1 cellular context compared by ENCODE assay signal in the genomic region with DNA sequence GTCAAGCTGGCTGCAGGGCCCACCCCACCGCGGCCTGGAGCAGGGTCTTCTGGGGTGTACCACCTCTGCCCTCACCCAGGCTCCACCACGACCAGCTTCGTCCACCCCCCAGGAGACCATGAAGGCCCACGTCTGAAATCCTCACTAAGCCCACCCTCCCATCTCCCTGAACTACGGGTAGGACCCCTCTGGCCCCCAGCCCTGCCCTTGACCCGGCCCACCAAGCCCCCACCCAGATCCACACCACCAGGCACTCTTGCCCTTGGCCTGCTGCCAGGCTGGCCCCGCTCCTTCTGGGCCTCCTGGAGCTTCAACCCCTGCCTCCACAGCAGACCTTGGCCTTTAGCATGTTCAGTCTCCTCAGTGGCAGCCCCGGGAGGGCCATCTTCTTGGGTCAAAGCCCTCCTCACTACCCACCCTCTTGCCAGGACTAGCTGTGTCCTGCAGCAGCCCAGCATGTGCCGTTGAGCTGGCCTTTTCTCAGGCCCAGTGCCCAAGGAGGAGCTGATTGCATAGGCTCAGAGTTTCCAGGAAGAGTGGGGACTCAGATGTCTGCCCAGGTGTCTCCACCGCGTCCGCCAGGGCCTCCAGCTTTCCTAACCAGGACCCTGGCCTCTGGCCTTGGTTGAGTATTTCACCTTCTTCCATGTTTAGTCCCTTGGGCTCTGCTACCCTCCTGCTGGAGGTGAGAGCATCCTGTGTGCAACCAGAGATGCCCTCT.
TF ChIP-seq lines count a peak whose summit lies in the region.

No MANE protein-coding gene starts in this region.

TF ChIP-seq in SK-N-SH treated with all-trans-retinoic acid at 6 μM for 48 hours, 23 proteins besides CTCF, POLR2A, EP300 and RAD21 (continued from another document):
- TF ChIP-seq, protein P1, sequence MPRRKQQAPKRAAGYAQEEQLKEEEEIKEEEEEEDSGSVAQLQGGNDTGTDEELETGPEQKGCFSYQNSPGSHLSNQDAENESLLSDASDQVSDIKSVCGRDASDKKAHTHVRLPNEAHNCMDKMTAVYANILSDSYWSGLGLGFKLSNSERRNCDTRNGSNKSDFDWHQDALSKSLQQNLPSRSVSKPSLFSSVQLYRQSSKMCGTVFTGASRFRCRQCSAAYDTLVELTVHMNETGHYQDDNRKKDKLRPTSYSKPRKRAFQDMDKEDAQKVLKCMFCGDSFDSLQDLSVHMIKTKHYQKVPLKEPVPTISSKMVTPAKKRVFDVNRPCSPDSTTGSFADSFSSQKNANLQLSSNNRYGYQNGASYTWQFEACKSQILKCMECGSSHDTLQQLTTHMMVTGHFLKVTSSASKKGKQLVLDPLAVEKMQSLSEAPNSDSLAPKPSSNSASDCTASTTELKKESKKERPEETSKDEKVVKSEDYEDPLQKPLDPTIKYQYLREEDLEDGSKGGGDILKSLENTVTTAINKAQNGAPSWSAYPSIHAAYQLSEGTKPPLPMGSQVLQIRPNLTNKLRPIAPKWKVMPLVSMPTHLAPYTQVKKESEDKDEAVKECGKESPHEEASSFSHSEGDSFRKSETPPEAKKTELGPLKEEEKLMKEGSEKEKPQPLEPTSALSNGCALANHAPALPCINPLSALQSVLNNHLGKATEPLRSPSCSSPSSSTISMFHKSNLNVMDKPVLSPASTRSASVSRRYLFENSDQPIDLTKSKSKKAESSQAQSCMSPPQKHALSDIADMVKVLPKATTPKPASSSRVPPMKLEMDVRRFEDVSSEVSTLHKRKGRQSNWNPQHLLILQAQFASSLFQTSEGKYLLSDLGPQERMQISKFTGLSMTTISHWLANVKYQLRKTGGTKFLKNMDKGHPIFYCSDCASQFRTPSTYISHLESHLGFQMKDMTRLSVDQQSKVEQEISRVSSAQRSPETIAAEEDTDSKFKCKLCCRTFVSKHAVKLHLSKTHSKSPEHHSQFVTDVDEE (CRISPR knock-in tag; IDR thresholded peaks at IDR 0.05) = no peak
- TF ChIP-seq, protein P2, sequence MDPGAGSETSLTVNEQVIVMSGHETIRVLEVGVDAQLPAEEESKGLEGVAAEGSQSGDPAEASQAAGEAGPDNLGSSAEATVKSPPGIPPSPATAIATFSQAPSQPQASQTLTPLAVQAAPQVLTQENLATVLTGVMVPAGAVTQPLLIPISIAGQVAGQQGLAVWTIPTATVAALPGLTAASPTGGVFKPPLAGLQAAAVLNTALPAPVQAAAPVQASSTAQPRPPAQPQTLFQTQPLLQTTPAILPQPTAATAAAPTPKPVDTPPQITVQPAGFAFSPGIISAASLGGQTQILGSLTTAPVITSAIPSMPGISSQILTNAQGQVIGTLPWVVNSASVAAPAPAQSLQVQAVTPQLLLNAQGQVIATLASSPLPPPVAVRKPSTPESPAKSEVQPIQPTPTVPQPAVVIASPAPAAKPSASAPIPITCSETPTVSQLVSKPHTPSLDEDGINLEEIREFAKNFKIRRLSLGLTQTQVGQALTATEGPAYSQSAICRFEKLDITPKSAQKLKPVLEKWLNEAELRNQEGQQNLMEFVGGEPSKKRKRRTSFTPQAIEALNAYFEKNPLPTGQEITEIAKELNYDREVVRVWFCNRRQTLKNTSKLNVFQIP (CRISPR knock-in tag; IDR thresholded peaks at IDR 0.05; ENCODE audit: borderline replicate concordance, low read depth) = no peak
